In the genomic region with DNA sequence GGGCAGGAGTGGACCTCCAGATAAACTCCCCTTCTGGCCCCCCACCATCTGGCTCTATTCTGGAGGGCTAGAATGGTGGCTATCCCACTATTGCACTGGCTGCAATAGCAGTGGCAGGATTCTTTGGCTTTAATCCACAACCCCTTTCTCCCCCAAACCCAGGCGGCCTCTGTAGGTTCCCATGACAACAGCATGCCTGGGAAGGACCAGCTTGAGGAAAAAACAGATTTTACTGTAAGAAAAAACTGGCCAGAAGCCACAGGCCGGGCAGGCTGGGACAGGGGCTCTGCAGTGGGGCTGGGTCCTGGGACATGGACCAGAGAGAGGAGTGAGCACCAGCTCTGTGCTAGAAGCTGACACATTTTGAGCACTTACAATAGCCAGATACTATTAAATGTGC, we compare ENCODE assay signal across 28 cellular contexts. TPM values are rescaled to one million over a fixed set of nuclear protein-coding genes. Genes with fewer than 3 reads are reported as not detected.
"Had no signal": no experiment of that assay in that cellular context is flagged by ENCODE, and none has a peak within 500 bp of the region (broad histone marks: within the 10 kb centered on the region; RNA-seq: fewer than 3 reads in every experiment).

No MANE protein-coding gene starts in this region.

- H3K27me3 ChIP-seq: adrenal gland, ascending aorta, breast epithelium, colonic mucosa, gastrocnemius medialis, stomach, uterus had no signal

- ATAC-seq: activated T-cell treated with anti-CD3 and anti-CD28 coated beads, Interleukin-2, amount 50 U/mL, for 4 hours; gastrocnemius medialis; sciatic nerve; stimulated activated memory B cell treated with anti-CD40 and anti-IgM and Interleukin-4, amounts not matched to agents 10 μg/mL and 1 μg/mL and 100 μg/mL, for 72 hours had no signal

- DNase-seq: activated CD4-positive, alpha-beta T cell treated with anti-CD3 and anti-CD28 coated beads for 4 hours; activated CD4-positive, alpha-beta T cell treated with anti-CD3 and anti-CD28 coated beads, Interleukin-2, amount 50 U/mL, for 48 hours; activated CD4-positive, CD25-positive, alpha-beta regulatory T cell; activated naive CD4-positive, alpha-beta T cell; activated T-cell treated with anti-CD3 and anti-CD28 coated beads, Interleukin-2, amount 50 U/mL, for 4 hours; colonic mucosa; gastrocnemius medialis; naive B cell; occipital lobe; small intestine; stimulated activated CD4-positive, alpha-beta T cell treated with anti-CD3 and anti-CD28 coated beads, Interleukin-2, amount 100 ng/mL, for 24 hours; stomach; T1000; trophoblast cell; uterus had no signal

- H3K36me3 ChIP-seq: adrenal gland, ascending aorta, breast epithelium, colonic mucosa, esophagus muscularis mucosa, gastrocnemius medialis, stomach, uterus had no signal

- H3K27ac ChIP-seq: adrenal gland, ascending aorta, breast epithelium, colonic mucosa, esophagus muscularis mucosa, gastrocnemius medialis, stomach, uterus had no signal

- H3K4me3 ChIP-seq: adrenal gland, ascending aorta, breast epithelium, colonic mucosa, esophagus muscularis mucosa, gastrocnemius medialis, stomach, uterus had no signal

- H3K9me3 ChIP-seq: adrenal gland, ascending aorta, breast epithelium, colonic mucosa, esophagus muscularis mucosa, gastrocnemius medialis, stomach, uterus had no signal

- H3K4me1 ChIP-seq: breast epithelium, colonic mucosa, uterus had no signal

RNA-seq across cellular contexts. Expression of gene ACVRL1, which starts 30.6 kb away (rescaled TPM):
- total RNA-seq: activated CD8-positive, alpha-beta memory T cell treated with anti-CD3 and anti-CD28 coated beads for 36 hours; activated T-helper 2 cell treated with anti-CD3 and anti-CD28 coated beads, Interferon-gamma antibody, Interleukin-2, Interleukin-4, amounts not matched to agents 10 μg/mL and 5 μg/mL and 100 μg/mL, durations not matched to agents 14 hours and 24 hours and 36 hours had no signal
- polyA plus RNA-seq: neural cell had no signal

RNA-seq across cellular contexts. Expression of gene ANKRD33, which starts 50.0 kb away (rescaled TPM):
- total RNA-seq: activated CD8-positive, alpha-beta memory T cell treated with anti-CD3 and anti-CD28 coated beads for 36 hours; activated T-cell treated with anti-CD3 and anti-CD28 coated beads, Interleukin-2, amount 50 U/mL, for 4 hours; activated T-helper 2 cell treated with anti-CD3 and anti-CD28 coated beads, Interferon-gamma antibody, Interleukin-2, Interleukin-4, amounts not matched to agents 10 μg/mL and 5 μg/mL and 100 μg/mL, durations not matched to agents 14 hours and 24 hours and 36 hours; ascending aorta; breast epithelium; colonic mucosa; esophagus muscularis mucosa; gastrocnemius medialis; liver; mucosa of gallbladder; occipital lobe; renal cortical epithelial cell; stomach; temporal lobe had no signal
- polyA plus RNA-seq: liver, neural cell, small intestine, stomach had no signal
